Comparison of ENCODE assay signal across 26 cellular contexts in the genomic region with DNA sequence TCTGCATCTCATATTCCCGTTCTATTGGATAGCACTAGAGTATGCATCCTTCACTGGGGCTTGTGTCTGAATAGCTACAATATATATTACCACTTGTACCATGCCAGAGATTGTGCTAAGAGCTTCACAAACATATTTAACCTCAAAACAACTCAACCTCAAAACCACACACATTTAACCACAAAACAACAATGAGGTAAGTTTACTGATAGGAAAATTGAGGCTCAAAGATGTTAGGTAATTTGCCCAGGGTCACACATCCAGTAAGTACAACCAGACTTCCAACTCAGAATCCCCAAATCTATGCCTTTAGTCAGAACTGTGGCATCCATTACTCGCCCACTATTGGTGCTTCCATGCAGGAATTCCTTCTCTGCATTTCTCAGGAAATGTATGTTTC.
A peak's percentile ranks its signal among the peaks of the same experiment; 100 is the strongest.
DNase-seq lines count a peak whose midpoint lies in the region; ATAC-seq and TF ChIP-seq lines count a peak whose summit lies in the region.
"Had no signal": no experiment of that assay in that cellular context is flagged by ENCODE, and none has a peak within 500 bp of the region (broad histone marks: within the 10 kb centered on the region; RNA-seq: fewer than 3 reads in every experiment).

No MANE protein-coding gene starts in this region.

- BruUV-seq in MCF 10A (replicated peaks; lab: Mats Ljungman, UMichigan) = no TSS peak
- BruUV-seq in PC-3 (replicated peaks; lab: Mats Ljungman, UMichigan) = no TSS peak

- H3K4me1 Mint-ChIP-seq in MCF 10A (ENCODE audit: insufficient read depth, unreplicated experiment) = no peaks in the 10 kb centered on the region
- H3K4me1 Mint-ChIP-seq: GM23338 had no signal

- no peak for TF ChIP-seq EP300 in esophagus muscularis mucosa (IDR thresholded peaks at IDR 0.05)

- no peaks in the 10 kb centered on the region for H3K9me3 ChIP-seq in breast epithelium
- H3K9me3 ChIP-seq in PC-3 (ENCODE audit: low read length) = no peaks in the 10 kb centered on the region
- no peaks in the 10 kb centered on the region for H3K9me3 ChIP-seq in esophagus muscularis mucosa
- H3K9me3 ChIP-seq: neutrophil, SK-N-SH, thyroid gland had no signal

- TF ChIP-seq CTCF in MCF 10A (IDR thresholded peaks at IDR 0.05; ENCODE audit: unreplicated experiment) = no peak
- TF ChIP-seq CTCF in breast epithelium (IDR thresholded peaks at IDR 0.05) = no peak
- no peak for TF ChIP-seq CTCF in PC-3 (conservative IDR thresholded peaks at IDR 0.05; ENCODE audit: low read depth, low read length)
- no peak for TF ChIP-seq CTCF in esophagus muscularis mucosa (IDR thresholded peaks at IDR 0.05)

- CTCF ChIA-PET in MCF 10A (lab: Yijun Ruan, JAX) (no interaction called here), PC-3 (lab: Charles Lee) (no interaction called here)

- no peak overlapping the region for H3K4me3 ChIP-seq in breast epithelium
- no peak overlapping the region for H3K4me3 ChIP-seq in PC-3 (ENCODE audit: low read length)
- H3K4me3 ChIP-seq in esophagus muscularis mucosa = no peak overlapping the region
- H3K4me3 ChIP-seq: GM23338, thyroid gland had no signal

- H3K9ac ChIP-seq in PC-3 (ENCODE audit: low read length) = peak overlapping the region; percentile 15
- H3K9ac ChIP-seq: SK-N-SH had no signal

- H3F3A ChIP-seq in PC-3 (ENCODE audit: low read length, unreplicated experiment) = no peaks in the 10 kb centered on the region

- no peak for TF ChIP-seq POLR2A in breast epithelium (IDR thresholded peaks at IDR 0.05)
- no peak for TF ChIP-seq POLR2A in esophagus muscularis mucosa (IDR thresholded peaks at IDR 0.05; ENCODE audit: low read depth)

- H3K27ac Mint-ChIP-seq in MCF 10A (ENCODE audit: low read depth, unreplicated experiment) = no peak overlapping the region
- H3K27ac Mint-ChIP-seq: activated naive CD8-positive, alpha-beta T cell treated with anti-CD3 and anti-CD28 coated beads for 36 hours; activated T-cell treated with anti-CD3 and anti-CD28 coated beads, Interleukin-2, amount 50 U/mL, for 72 hours; GM23338 had no signal

- WGBS in esophagus muscularis mucosa = 93% methylated on average over 2 of the region's 2 CpGs

- peaks cover 11% of the 10 kb centered on the region for H3K27me3 Mint-ChIP-seq in MCF 10A (ENCODE audit: insufficient read depth, unreplicated experiment)

- H3K27ac ChIP-seq in breast epithelium = no peak overlapping the region
- H3K27ac ChIP-seq in PC-3 (ENCODE audit: low read length) = peak overlapping the region; percentile 75
- no peak overlapping the region for H3K27ac ChIP-seq in esophagus muscularis mucosa (replicated peaks in 1 of 4)
- H3K27ac ChIP-seq: C4-2B, neutrophil, thyroid gland had no signal

- H3K4me1 ChIP-seq in breast epithelium (no peaks in the 10 kb centered on the region), PC-3 (ENCODE audit: insufficient read depth, low read length) (peaks cover 22% of the 10 kb centered on the region), esophagus muscularis mucosa (no peaks in the 10 kb centered on the region)
- H3K4me1 ChIP-seq: thyroid gland had no signal

- H3K4me2 ChIP-seq in PC-3 (ENCODE audit: low read length) = peak overlapping the region; percentile 12; the same call in 1 of the 2 replicates
- H3K4me2 ChIP-seq: GM23338, SK-N-SH had no signal

- intact Hi-C loops in MCF 10A (cut with micrococcal nuclease) = no loop called here
- intact Hi-C loops in breast epithelium (cut with DNase I; ENCODE audit: low total_unique reads) = no loop called here
- intact Hi-C loops in PC-3 (cut with micrococcal nuclease) = loop anchor here (1.0 kb wide), 3 partner anchors 33 to 220 kb away; a partner anchor contains a TSS
- intact Hi-C loops in esophagus muscularis mucosa (cut with DNase I) = no loop called here

- no peaks in the 10 kb centered on the region for H3K27me3 ChIP-seq in breast epithelium
- H3K27me3 ChIP-seq in PC-3 (ENCODE audit: low read length) = no peaks in the 10 kb centered on the region
- no peaks in the 10 kb centered on the region for H3K27me3 ChIP-seq in esophagus muscularis mucosa
- H3K27me3 ChIP-seq: neutrophil, thyroid gland had no signal

- no peaks in the 10 kb centered on the region for H3K79me2 ChIP-seq in PC-3 (ENCODE audit: low read length)

- POLR2A ChIA-PET in MCF 10A (lab: Yijun Ruan, JAX) = interaction anchor here (1.4 kb wide), 1 partner anchor 34 kb away, joined by 5 read pairs; no protein-coding TSS in a partner anchor
- POLR2A ChIA-PET in PC-3 (lab: Charles Lee; ENCODE audit: unreplicated experiment) = no interaction called here

- no peak overlapping the region for H2AFZ ChIP-seq in PC-3 (ENCODE audit: low read length)
- H2AFZ ChIP-seq: GM23338 had no signal

- H3K9me3 Mint-ChIP-seq in MCF 10A (ENCODE audit: unreplicated experiment) = peaks cover 7% of the 10 kb centered on the region

- DNase-seq in MCF 10A (ENCODE audit: unreplicated experiment) (peak; percentile 18), breast epithelium (ENCODE audit: low spot score in 2 of 2) (no peak), PC-3 (peak; percentile 41), esophagus muscularis mucosa (ENCODE audit: extremely low spot score) (peak; percentile 17), NCI-H1092 (lab: John Stamatoyannopoulos, UW) (no peak), NCI-H1092 treated with DMSO at 0.1 percent for 48 hours (lab: John Stamatoyannopoulos, UW) (no peak), DMS 273 treated with DMSO at 0.1 percent for 48 hours (lab: John Stamatoyannopoulos, UW) (no peak)
- DNase-seq: activated CD8-positive, alpha-beta memory T cell treated with anti-CD3 and anti-CD28 coated beads for 24 hours; activated naive CD8-positive, alpha-beta T cell treated with anti-CD3 and anti-CD28 coated beads for 36 hours; activated T-cell treated with anti-CD3 and anti-CD28 coated beads, Interleukin-2, amount 50 U/mL, for 72 hours; cerebellar nuclear complex; DMS153; left cardiac atrium; midbrain; NCI-H1105 treated with DMSO at 0.1 percent for 48 hours; NCI-H2171 treated with DMSO at 0.1 percent for 48 hours; NCI-H82; retina; SK-N-SH; T-helper 9 cell; thyroid gland had no signal

- ATAC-seq in PC-3 (peak; percentile 8; the same call in 1 of the 2 replicates), HG03378 (IDR thresholded peaks at IDR 0.05; ENCODE audit: unreplicated experiment) (no peak)
- ATAC-seq: activated CD4-positive, CD25-positive, alpha-beta regulatory T cell treated with anti-CD3 and anti-CD28 coated beads, Interleukin-2, amount 50 U/mL, for 24 hours; activated T-cell treated with anti-CD3 and anti-CD28 coated beads, Interleukin-2, amount 50 U/mL, for 72 hours; GM23338; left cardiac atrium had no signal

- H3K4me3 Mint-ChIP-seq in MCF 10A (ENCODE audit: unreplicated experiment) = no peak overlapping the region
- H3K4me3 Mint-ChIP-seq: activated naive CD8-positive, alpha-beta T cell treated with anti-CD3 and anti-CD28 coated beads for 36 hours; activated T-cell treated with anti-CD3 and anti-CD28 coated beads, Interleukin-2, amount 50 U/mL, for 72 hours; GM23338 had no signal

- no peaks in the 10 kb centered on the region for H3K36me3 Mint-ChIP-seq in MCF 10A (ENCODE audit: insufficient read depth, unreplicated experiment)

- no peaks in the 10 kb centered on the region for H4K20me1 ChIP-seq in PC-3 (ENCODE audit: low read length)

- H3K36me3 ChIP-seq in breast epithelium (no peaks in the 10 kb centered on the region), PC-3 (ENCODE audit: low read depth, low read length) (no peaks in the 10 kb centered on the region), esophagus muscularis mucosa (no peaks in the 10 kb centered on the region)
- H3K36me3 ChIP-seq: neutrophil, thyroid gland had no signal

- no peaks in the 10 kb centered on the region for H3K9me2 ChIP-seq in PC-3 (replicated peaks; ENCODE audit: low read length)
- H3K9me2 ChIP-seq: SK-N-SH had no signal

Comparison
In these comparisons a context has a peak if more than half of its experiments do, and no peak if none do; other contexts are left out.
1. DNase-seq: peak in MCF 10A (single experiment), PC-3 (single experiment) and esophagus muscularis mucosa (single experiment); none in breast epithelium (0 of 2), NCI-H1092 (single experiment), NCI-H1092 treated with DMSO at 0.1 percent for 48 hours (single experiment) and DMS 273 treated with DMSO at 0.1 percent for 48 hours (single experiment).